In the genomic region with DNA sequence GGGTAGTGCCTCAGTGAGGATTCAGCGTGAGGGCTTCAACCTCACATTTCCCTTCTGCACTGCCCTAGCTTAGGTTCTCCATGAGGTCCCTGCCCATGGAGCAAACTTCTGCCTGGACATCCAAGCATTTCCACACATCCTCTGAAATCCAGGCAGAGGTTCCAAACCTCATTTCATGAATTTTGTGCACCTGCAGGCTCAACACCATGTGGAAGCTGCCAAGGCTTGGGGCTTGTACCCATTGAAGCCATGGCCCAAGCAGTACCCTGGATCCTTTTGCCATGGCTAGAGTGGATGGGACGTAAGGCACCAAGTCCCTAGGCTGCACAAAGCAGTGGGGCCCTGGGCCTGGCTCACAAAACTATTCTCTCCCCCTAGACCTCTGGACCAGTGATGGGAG, we compare ENCODE assay signal across 5 cellular contexts.
"Had no signal": no experiment of that assay in that cellular context is flagged by ENCODE, and none has a peak within 500 bp of the region (broad histone marks: within the 10 kb centered on the region; RNA-seq: fewer than 3 reads in every experiment).

No MANE protein-coding gene starts in this region.

- ATAC-seq: HepG2, K562 had no signal

- DNase-seq: IMR-90 had no signal

- H3K27ac ChIP-seq: HL-60 had no signal

- H3K27ac Mint-ChIP-seq: IgD-negative memory B cell had no signal

- H3K36me3 Mint-ChIP-seq: IgD-negative memory B cell had no signal

- H3K4me3 ChIP-seq: K562 had no signal
